Comparison of ENCODE assay signal across 26 cellular contexts in the genomic region with DNA sequence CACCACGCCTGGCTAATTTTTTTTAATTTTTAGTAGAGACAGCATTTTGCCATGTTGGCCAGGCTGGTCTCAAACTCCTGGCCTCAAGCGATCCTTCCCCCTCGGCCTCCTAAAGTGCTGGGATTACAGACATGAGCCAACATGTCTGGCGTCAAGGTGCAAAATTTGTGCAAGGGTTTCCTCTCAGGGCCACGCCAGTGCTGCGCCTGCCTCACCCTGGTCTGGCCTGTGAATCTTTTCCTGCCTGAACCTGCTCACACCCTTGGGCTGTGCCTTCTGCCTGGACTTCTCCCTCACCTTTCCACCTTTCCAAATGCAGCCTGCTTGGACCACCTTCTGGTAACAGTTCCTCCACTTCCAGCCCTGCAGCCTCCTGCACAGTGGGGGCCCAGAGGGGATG.
"Had no signal": no experiment of that assay in that cellular context is flagged by ENCODE, and none has a peak within 500 bp of the region (broad histone marks: within the 10 kb centered on the region; RNA-seq: fewer than 3 reads in every experiment).

No MANE protein-coding gene starts in this region.

- H3K4me3 Mint-ChIP-seq: activated CD8-positive, alpha-beta T cell treated with anti-CD3 and anti-CD28 coated beads, Interleukin-2, amount 10 ng/mL, durations not matched to agents 7 days and 5 days; activated naive CD8-positive, alpha-beta T cell; brain; T-helper 1 cell treated with Interleukin-12 subunit alpha and Interleukin-12 subunit beta and Interleukin-4 antibody, amounts not matched to agents 30 μg/mL and 1 μg/mL, for 36 hours had no signal

- H3K9me3 Mint-ChIP-seq: brain; T-helper 1 cell treated with Interleukin-12 subunit alpha and Interleukin-12 subunit beta and Interleukin-4 antibody, amounts not matched to agents 30 μg/mL and 1 μg/mL, for 36 hours had no signal

- H3K27ac Mint-ChIP-seq: activated naive CD8-positive, alpha-beta T cell; T-helper 1 cell treated with Interleukin-12 subunit alpha and Interleukin-12 subunit beta and Interleukin-4 antibody, amounts not matched to agents 30 μg/mL and 1 μg/mL, for 36 hours had no signal

- H3K9me3 ChIP-seq: Peyer's patch had no signal

- H3K27me3 Mint-ChIP-seq: activated naive CD8-positive, alpha-beta T cell had no signal

- H3K27me3 ChIP-seq: Peyer's patch had no signal

- H3K36me3 Mint-ChIP-seq: brain had no signal

- DNase-seq: activated CD4-positive, alpha-beta T cell treated with anti-CD3 and anti-CD28 coated beads for 48 hours; activated CD4-positive, alpha-beta T cell treated with anti-CD3 and anti-CD28 coated beads, Interleukin-2, amount 50 U/mL, for 4 hours; activated CD4-positive, CD25-positive, alpha-beta regulatory T cell treated with anti-CD3 and anti-CD28 coated beads, Interleukin-2, amount 50 U/mL, for 72 hours; activated CD8-positive, alpha-beta memory T cell treated with anti-CD3 and anti-CD28 coated beads, Interleukin-2, amount 50 U/mL, for 48 hours; activated CD8-positive, alpha-beta T cell treated with anti-CD3 and anti-CD28 coated beads, Interleukin-2, amount 10 ng/mL, durations not matched to agents 7 days and 5 days; activated effector memory CD4-positive, alpha-beta T cell treated with Interleukin-2 at 50 U/mL for 16 hours; activated naive CD4-positive, alpha-beta T cell treated with Interleukin-2 at 50 U/mL for 16 hours; activated T-cell treated with anti-CD3 and anti-CD28 coated beads, Interleukin-2, amount 50 U/mL, for 1 hour; amygdala; cerebellar nuclear complex; Karpas-422; NCI-H1048; NCI-H1417 treated with DMSO at 0.1 percent for 48 hours; NCI-H1694; NCI-H2029; NCI-H2107; NCI-H226; NCI-H526 treated with DMSO at 0.1 percent for 48 hours; NCI-H82; OCI-M1; SHP77 treated with DMSO at 0.1 percent for 48 hours had no signal

- H3K36me3 ChIP-seq: Peyer's patch had no signal

- H3K4me3 ChIP-seq: K562, Peyer's patch had no signal

- H3K27ac ChIP-seq: Peyer's patch had no signal
